ENCODE assay signal across 15 cellular contexts in the genomic region with DNA sequence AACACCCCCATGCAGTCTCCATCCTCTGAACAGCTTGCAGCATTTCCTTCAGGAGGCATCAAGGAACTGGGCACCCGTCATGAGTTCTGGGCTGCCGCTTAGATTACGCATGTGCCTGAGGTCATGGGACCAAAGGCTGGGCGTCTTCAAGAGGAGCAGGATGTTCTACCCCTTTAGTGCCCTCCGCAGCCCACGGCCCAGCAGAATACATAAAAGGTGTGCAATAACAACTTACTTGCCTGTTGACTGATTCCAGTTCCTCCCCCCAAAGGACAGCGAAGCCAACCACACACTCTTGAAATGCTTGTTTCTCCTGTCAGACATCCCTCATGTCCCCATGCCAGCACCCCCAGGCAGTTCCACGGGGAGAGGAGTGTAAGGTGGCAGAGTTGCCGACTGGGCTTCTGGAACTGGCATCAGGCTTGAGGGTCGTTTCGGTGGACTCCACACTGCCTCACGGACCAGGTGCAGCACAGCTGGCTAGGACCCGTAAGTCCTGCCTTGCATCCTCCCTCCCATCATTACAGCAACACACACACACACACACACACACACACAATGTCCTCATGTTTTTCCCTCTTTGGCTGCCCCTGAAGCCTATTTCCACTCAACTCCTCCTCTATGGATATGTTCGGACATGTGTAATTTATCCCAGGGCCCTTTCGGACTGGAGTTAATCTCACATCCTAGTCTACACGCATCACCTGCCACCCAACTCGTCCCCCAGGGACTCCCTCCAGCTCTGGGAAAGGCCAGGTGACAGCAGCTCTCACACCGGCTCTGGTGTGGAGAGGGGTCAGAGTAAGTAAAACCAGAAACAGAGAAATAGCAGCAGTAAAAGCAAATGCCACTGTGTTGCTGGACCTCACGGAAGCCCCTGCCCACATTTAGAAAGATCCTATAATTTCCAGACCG.
DNase-seq lines count a peak whose midpoint lies in the region; ATAC-seq, FAIRE-seq and TF ChIP-seq lines count a peak whose summit lies in the region.
"Had no signal": no experiment of that assay in that cellular context is flagged by ENCODE, and none has a peak within 500 bp of the region (broad histone marks: within the 10 kb centered on the region; RNA-seq: fewer than 3 reads in every experiment).

No MANE protein-coding gene starts in this region.

- peak overlapping the region; percentile 92 for H3K27ac Mint-ChIP-seq in progenitor cell of endocrine pancreas

- peaks cover 8% of the 10 kb centered on the region for H3K27me3 ChIP-seq in bronchial epithelial cell (ENCODE audit: control insufficient read depth, insufficient read depth, low read length)
- no peaks in the 10 kb centered on the region for H3K27me3 ChIP-seq in brain microvascular endothelial cell (replicated peaks)
- H3K27me3 ChIP-seq: dorsolateral prefrontal cortex had no signal

- H3K36me3 ChIP-seq in bronchial epithelial cell (ENCODE audit: control insufficient read depth, insufficient read depth, low read length) (no peaks in the 10 kb centered on the region), brain microvascular endothelial cell (replicated peaks) (no peaks in the 10 kb centered on the region)

- in situ Hi-C loops in brain microvascular endothelial cell (cut with HindIII; ENCODE audit: low pct_ligation_motif_present, low sequenced_read_pairs) = no loop called here

- no peak overlapping the region for H3K4me3 Mint-ChIP-seq in progenitor cell of endocrine pancreas (ENCODE audit: low read depth)

- peaks cover 10% of the 10 kb centered on the region for H3K27me3 Mint-ChIP-seq in progenitor cell of endocrine pancreas

- FAIRE-seq in bronchial epithelial cell (lab: Jason Lieb, UNC) = peak; percentile 23
- FAIRE-seq: islet of Langerhans had no signal

- TF ChIP-seq CTCF in bronchial epithelial cell (IDR thresholded peaks at IDR 0.05; ENCODE audit: insufficient read depth, low read length, severe bottlenecking) (no peak), progenitor cell of endocrine pancreas (IDR thresholded peaks at IDR 0.05; ENCODE audit: unreplicated experiment) (no peak), brain microvascular endothelial cell (IDR thresholded peaks at IDR 0.05; ENCODE audit: low read depth, low read length, missing control alignments) (no peak)

- H3K36me3 Mint-ChIP-seq in progenitor cell of endocrine pancreas (ENCODE audit: insufficient read depth) = no peaks in the 10 kb centered on the region

- ATAC-seq in GM18498 (IDR thresholded peaks at IDR 0.05; ENCODE audit: unreplicated experiment) (peak; percentile 17), HG03378 (IDR thresholded peaks at IDR 0.05; ENCODE audit: unreplicated experiment) (peak; percentile 24), GM18520 (IDR thresholded peaks at IDR 0.05; ENCODE audit: unreplicated experiment) (no peak), GM18873 (IDR thresholded peaks at IDR 0.05; ENCODE audit: low FRiP score, unreplicated experiment) (no peak)
- ATAC-seq: sciatic nerve had no signal

- peaks cover 20% of the 10 kb centered on the region for H3K4me1 Mint-ChIP-seq in progenitor cell of endocrine pancreas (ENCODE audit: low read depth)

- no peak overlapping the region for H3K27ac ChIP-seq in brain microvascular endothelial cell
- H3K27ac ChIP-seq: C4-2B, dorsolateral prefrontal cortex had no signal

- H3K4me3 ChIP-seq in bronchial epithelial cell (ENCODE audit: low read depth, low read length) = no peak overlapping the region
- no peak overlapping the region for H3K4me3 ChIP-seq in brain microvascular endothelial cell (ENCODE audit: low read depth, low read length)
- H3K4me3 ChIP-seq: dorsolateral prefrontal cortex had no signal

- H3K9me3 Mint-ChIP-seq in progenitor cell of endocrine pancreas (ENCODE audit: low read depth) = no peaks in the 10 kb centered on the region

- DNase-seq in bronchial epithelial cell (ENCODE audit: low read depth) (peak; percentile 7), progenitor cell of endocrine pancreas (ENCODE audit: low spot score, unreplicated experiment) (no peak), brain microvascular endothelial cell (no peak), NCI-H2171 (lab: John Stamatoyannopoulos, UW) (no peak)
- DNase-seq: activated T-cell treated with anti-CD3 and anti-CD28 coated beads, Interleukin-2, amount 50 U/mL, for 1 hour; dorsolateral prefrontal cortex; Kasumi-1; NCI-H2081 had no signal

Comparison
In these comparisons a context has a peak if more than half of its experiments do, and no peak if none do; other contexts are left out.
1. ATAC-seq: peak in GM18498 (single experiment) and HG03378 (single experiment); none in GM18520 (single experiment) and GM18873 (single experiment).